ENCODE assay signal across 8 cellular contexts in genomic region chr1:40383488-40384412, GRCh38. TPM values are rescaled to one million over a fixed set of nuclear protein-coding genes. Genes with fewer than 3 reads are reported as not detected.
DNase-seq lines count a peak whose midpoint lies in the region; ATAC-seq lines count a peak whose summit lies in the region.

No MANE protein-coding gene starts in this region.

- 76% methylated on average over 9 of the region's 9 CpGs for WGBS in thymus

- H3K9me3 Mint-ChIP-seq in activated T-cell treated with anti-CD3 and anti-CD28 coated beads, Interleukin-2, amount 50 U/mL, for 24 hours, result no peaks in the 10 kb centered on the region
- no peaks in the 10 kb centered on the region for H3K9me3 Mint-ChIP-seq in activated CD4-positive, alpha-beta memory T cell treated with anti-CD3 and anti-CD28 coated beads, Interleukin-2, amount 10 ng/mL, durations not matched to agents 7 days and 5 days

- CTCF ChIA-PET in activated CD4-positive, alpha-beta memory T cell treated with anti-CD3 and anti-CD28 coated beads, Interleukin-2, amount 10 ng/mL, durations not matched to agents 7 days and 5 days (lab: Charles Lee), result interaction anchor here (0.8 to 5.7 kb wide), 6 partner anchors 9 to 69 kb away, joined by 3 to 48 read pairs (median 9); partner anchors contain the start of gene SMAP2

- H3K36me3 Mint-ChIP-seq in activated T-cell treated with anti-CD3 and anti-CD28 coated beads, Interleukin-2, amount 50 U/mL, for 24 hours (ENCODE audit: low read depth), result peaks cover 84% of the 10 kb centered on the region
- peaks cover 51% of the 10 kb centered on the region for H3K36me3 Mint-ChIP-seq in activated CD4-positive, alpha-beta memory T cell treated with anti-CD3 and anti-CD28 coated beads, Interleukin-2, amount 10 ng/mL, durations not matched to agents 7 days and 5 days (ENCODE audit: low read depth)

- peaks cover 94% of the 10 kb centered on the region for H3K4me1 Mint-ChIP-seq in activated T-cell treated with anti-CD3 and anti-CD28 coated beads, Interleukin-2, amount 50 U/mL, for 24 hours (ENCODE audit: low read depth)
- peaks cover 88% of the 10 kb centered on the region for H3K4me1 Mint-ChIP-seq in activated CD4-positive, alpha-beta memory T cell treated with anti-CD3 and anti-CD28 coated beads, Interleukin-2, amount 10 ng/mL, durations not matched to agents 7 days and 5 days

- peaks cover 57% of the 10 kb centered on the region for H3K4me1 ChIP-seq in thymus (ENCODE audit: control insufficient read depth, insufficient read depth, low read length)

- H3K27me3 ChIP-seq in thymus (ENCODE audit: control insufficient read depth, insufficient read depth), result no peaks in the 10 kb centered on the region

- H3K9me3 ChIP-seq in thymus (ENCODE audit: control insufficient read depth), result no peaks in the 10 kb centered on the region

- no peaks in the 10 kb centered on the region for H3K27me3 Mint-ChIP-seq in activated T-cell treated with anti-CD3 and anti-CD28 coated beads, Interleukin-2, amount 50 U/mL, for 24 hours
- no peaks in the 10 kb centered on the region for H3K27me3 Mint-ChIP-seq in activated CD4-positive, alpha-beta memory T cell treated with anti-CD3 and anti-CD28 coated beads, Interleukin-2, amount 10 ng/mL, durations not matched to agents 7 days and 5 days

- H3K36me3 ChIP-seq in thymus (ENCODE audit: control insufficient read depth, insufficient read depth), result peaks cover 13% of the 10 kb centered on the region

- DNase-seq in activated T-cell treated with anti-CD3 and anti-CD28 coated beads, Interleukin-2, amount 50 U/mL, for 24 hours, result no peak
- DNase-seq in activated T-cell treated with anti-CD3 and anti-CD28 coated beads, Interleukin-2, amount 50 U/mL, for 48 hours, result no peak
- DNase-seq in activated CD4-positive, alpha-beta memory T cell treated with anti-CD3 and anti-CD28 coated beads, Interleukin-2, amount 10 ng/mL, durations not matched to agents 7 days and 5 days, result no peak
- DNase-seq in iris pigment epithelial cell (ENCODE audit: low read depth) (peak; percentile 90), nucleus accumbens (lab: John Stamatoyannopoulos, UW) (no peak), COR-L47 (lab: John Stamatoyannopoulos, UW) (no peak)

- peak overlapping the region; percentile 84 for H3K4me3 Mint-ChIP-seq in activated T-cell treated with anti-CD3 and anti-CD28 coated beads, Interleukin-2, amount 50 U/mL, for 24 hours
- H3K4me3 Mint-ChIP-seq in activated CD4-positive, alpha-beta memory T cell treated with anti-CD3 and anti-CD28 coated beads, Interleukin-2, amount 10 ng/mL, durations not matched to agents 7 days and 5 days, result peak overlapping the region; percentile 70

- POLR2A ChIA-PET in activated CD4-positive, alpha-beta memory T cell treated with anti-CD3 and anti-CD28 coated beads, Interleukin-2, amount 10 ng/mL, durations not matched to agents 7 days and 5 days (lab: Charles Lee), result interaction anchor here (1.2 to 28.4 kb wide), 6 partner anchors 2 to 343 kb away, joined by 5 to 997 read pairs (median 67); partner anchors contain the start of genes CAP1, RLF and SMAP2

- H3K27ac ChIP-seq in thymus (ENCODE audit: low read depth), result peak overlapping the region; percentile 100

- peak overlapping the region; percentile 49 for H3K4me3 ChIP-seq in thymus (ENCODE audit: low read length)

- peak overlapping the region; percentile 97 for H3K27ac Mint-ChIP-seq in activated T-cell treated with anti-CD3 and anti-CD28 coated beads, Interleukin-2, amount 50 U/mL, for 24 hours
- H3K27ac Mint-ChIP-seq in activated CD4-positive, alpha-beta memory T cell treated with anti-CD3 and anti-CD28 coated beads, Interleukin-2, amount 10 ng/mL, durations not matched to agents 7 days and 5 days, result peak overlapping the region; percentile 99

- ATAC-seq in HG03342 (IDR thresholded peaks at IDR 0.05; ENCODE audit: unreplicated experiment), result no peak

RNA-seq across cellular contexts. Expression of gene SMAP2, which starts 10.2 kb away (rescaled TPM):
- total RNA-seq in activated CD4-positive, alpha-beta memory T cell treated with anti-CD3 and anti-CD28 coated beads, Interleukin-2, amount 10 ng/mL, durations not matched to agents 7 days and 5 days, result 100 to 1,000 TPM; 172 to 173 TPM
- 251 TPM for polyA plus RNA-seq in thymus
